1 cellular context compared by ENCODE assay signal in genomic region chrX:153828723-153829548, GRCh38.
TF ChIP-seq lines count a peak whose summit lies in the region.

No MANE protein-coding gene starts in this region.

TF ChIP-seq in Ishikawa, 13 proteins besides CTCF, POLR2A, EP300 and RAD21 (continued from another document):
- TF ChIP-seq REST (IDR thresholded peaks at IDR 0.05; ENCODE audit: low read depth) (no peak), USF1 (IDR thresholded peaks at IDR 0.05) (no peak)
